In the genomic region with DNA sequence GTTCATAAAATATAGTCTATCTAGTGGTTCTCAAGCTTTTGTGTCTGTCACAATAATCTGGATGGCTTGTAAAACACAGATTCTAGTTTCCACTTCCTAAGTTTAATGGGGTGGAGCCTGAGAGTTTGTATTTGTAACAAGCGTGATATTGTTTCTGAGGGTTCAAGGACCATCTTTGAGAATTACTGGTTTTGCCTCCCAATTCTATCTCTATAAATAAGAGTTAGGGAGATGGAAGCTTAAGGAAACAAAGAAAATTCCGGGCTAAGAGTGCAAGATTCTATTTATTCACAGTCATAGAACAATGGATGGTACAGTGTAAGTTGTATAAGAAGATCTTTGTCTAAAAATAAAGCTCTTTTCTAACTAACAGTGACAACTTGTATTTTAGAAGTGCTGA, we compare ENCODE assay signal across 17 cellular contexts. TPM values are rescaled to one million over a fixed set of nuclear protein-coding genes. Genes with fewer than 3 reads are reported as not detected.
A peak's percentile ranks its signal among the peaks of the same experiment; 100 is the strongest.
DNase-seq lines count a peak whose midpoint lies in the region; ATAC-seq, FAIRE-seq and TF ChIP-seq lines count a peak whose summit lies in the region.
"Not testable (repeated sequence)": the region's sequence is repeated elsewhere in the genome, so short reads cannot be mapped to it uniquely, and the experiment has no call there.
"Had no signal": no experiment of that assay in that cellular context is flagged by ENCODE, and none has a peak within 500 bp of the region (broad histone marks: within the 10 kb centered on the region; RNA-seq: fewer than 3 reads in every experiment).

No MANE protein-coding gene starts in this region.

- CTCF ChIA-PET in A549 (lab: Yijun Ruan, JAX): not testable (repeated sequence)

- not testable (repeated sequence) for ATAC-seq in A549
- peak; percentile 30 for ATAC-seq in sciatic nerve

- H3K4me3 Mint-ChIP-seq in neural crest cell: not testable (repeated sequence)

- H3K27ac ChIP-seq in A549: not testable (repeated sequence)
- peak overlapping the region; percentile 98 for H3K27ac ChIP-seq in VCaP
- H3K27ac ChIP-seq in caudate nucleus (ENCODE audit: low read depth, low read length): peak overlapping the region; percentile 85
- H3K27ac ChIP-seq in layer of hippocampus (ENCODE audit: low read depth, low read length): peak overlapping the region; percentile 19
- peak overlapping the region; percentile 61 for H3K27ac ChIP-seq in temporal lobe (ENCODE audit: low read depth, low read length)

- peak; percentile 61 for FAIRE-seq in A549 (lab: Jason Lieb, UNC)

- WGBS in A549 (ENCODE audit: missing lambda C conversion rate): 10% methylated on average over 2 of the region's 2 CpGs

- not testable (repeated sequence) for H3K9me3 Mint-ChIP-seq in neural crest cell

- not testable (repeated sequence) for H3K4me2 ChIP-seq in A549

- H3K9me3 ChIP-seq in A549: not testable (repeated sequence)

- H3K36me3 Mint-ChIP-seq in neural crest cell (ENCODE audit: low read depth): not testable (repeated sequence)

- not testable (repeated sequence) for H3K27me3 ChIP-seq in layer of hippocampus (ENCODE audit: control insufficient read depth, insufficient read depth, low read length)

- not testable (repeated sequence) for H3K4me3 ChIP-seq in A549

- not testable (repeated sequence) for TF ChIP-seq EP300 in A549 (IDR thresholded peaks at IDR 0.05)

- TF ChIP-seq CTCF in A549 (IDR thresholded peaks at IDR 0.05); VCaP (conservative IDR thresholded peaks at IDR 0.05); neural crest cell (conservative IDR thresholded peaks at IDR 0.05): not testable (repeated sequence)

- not testable (repeated sequence) for TF ChIP-seq RAD21 in A549 (conservative IDR thresholded peaks at IDR 0.05 in 1 of 2, IDR thresholded peaks at IDR 0.05 in 1 of 2)

- H3K4me1 Mint-ChIP-seq in neural crest cell: peaks cover 22% of the 10 kb centered on the region

- not testable (repeated sequence) for DNase-seq in A549 (ENCODE audit: low read depth in 1 of 2, low spot score in 1 of 2); caudate nucleus (lab: John Stamatoyannopoulos, UW); neural crest cell (ENCODE audit: low read depth, low spot score); sciatic nerve (ENCODE audit: low spot score)
- peak; percentile 87 for DNase-seq in foreskin melanocyte

- peak overlapping the region; percentile 9 for H3K27ac Mint-ChIP-seq in neural crest cell (ENCODE audit: unreplicated experiment)

- POLR2A ChIA-PET in A549 (lab: Yijun Ruan, JAX): not testable (repeated sequence)

- not testable (repeated sequence) for TF ChIP-seq POLR2A in A549 (IDR thresholded peaks at IDR 0.05; ENCODE audit: low read length)

- intact Hi-C loops in sciatic nerve (cut with DNase I): not testable (repeated sequence)

- not testable (repeated sequence) for H3K27me3 Mint-ChIP-seq in neural crest cell (ENCODE audit: low read depth)

- H3K4me1 ChIP-seq in A549: not testable (repeated sequence)

RNA-seq across cellular contexts. Expression of gene TRIM77, which starts 55.4 kb away (rescaled TPM):
- polyA plus RNA-seq in A549 (2011; rRNA removed): not detected in 2 replicates
- not detected in 2 replicates for polyA plus RNA-seq in A549 (2012; cell fraction: cytosol; rRNA removed)
- not detected in 2 replicates for polyA plus RNA-seq in A549 (2012; cell fraction: nucleus; rRNA removed)
- not detected in 3 replicates for polyA plus RNA-seq in A549 (2017; fragmentation: RNase III; extraction: RNeasy Plus Mini Kit Qiagen cat#74134 plus additional on column Dnase treatment)
- polyA minus RNA-seq in A549 (2011; rRNA and poly(A)+ RNA removed): not detected in 2 replicates
- not detected in 2 replicates for total RNA-seq in neural crest cell
- total RNA-seq in sciatic nerve: not detected
- not detected for total RNA-seq in temporal lobe
- total RNA-seq: Calu3; CD4-positive, alpha-beta T cell; CD8-positive, alpha-beta memory T cell; Daoy; G401; GM23338; H4; H9 had no signal
- polyA plus RNA-seq: CD14-positive monocyte; CD8-positive, alpha-beta memory T cell; GM23338 had no signal
